ENCODE assay signal across 9 cellular contexts in the genomic region with DNA sequence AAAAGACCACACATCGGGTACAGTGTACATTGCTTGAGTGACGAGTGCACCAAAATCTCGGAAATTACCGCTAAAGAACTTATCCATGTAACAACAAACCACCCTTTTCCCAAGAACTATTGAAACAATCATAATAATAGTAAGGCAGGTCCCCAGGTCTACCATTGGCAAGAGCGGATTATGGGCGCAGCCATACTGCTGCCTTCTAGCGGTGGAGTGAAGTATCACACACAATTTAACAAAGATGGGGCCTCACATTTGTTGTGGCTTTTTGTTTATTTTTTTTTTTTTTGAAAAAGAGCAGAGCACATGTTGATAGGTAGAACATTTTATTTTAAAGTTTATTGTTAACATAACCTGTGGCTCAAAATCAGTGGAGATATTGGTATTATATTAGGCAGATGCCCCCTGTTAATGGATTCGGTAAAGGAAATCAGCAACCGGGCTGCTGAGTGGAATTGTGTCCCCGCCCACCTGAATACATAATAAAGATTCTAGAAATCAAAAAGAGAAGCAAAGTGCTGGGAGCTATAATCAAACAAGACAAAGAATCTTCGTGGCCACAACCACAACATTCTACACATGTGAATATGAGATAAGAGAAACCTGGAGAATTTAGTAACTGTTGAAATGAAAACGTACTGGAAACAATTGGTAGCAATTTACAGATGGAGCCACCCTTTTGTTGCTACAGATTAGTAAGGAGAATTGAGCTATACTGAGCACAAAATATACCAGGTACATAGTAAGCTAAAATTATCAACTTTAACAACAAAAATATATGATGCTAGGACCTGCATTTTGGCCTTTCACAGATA.
DNase-seq lines count a peak whose midpoint lies in the region; ATAC-seq and TF ChIP-seq lines count a peak whose summit lies in the region.
"Had no signal": no experiment of that assay in that cellular context is flagged by ENCODE, and none has a peak within 500 bp of the region (broad histone marks: within the 10 kb centered on the region; RNA-seq: fewer than 3 reads in every experiment).

No MANE protein-coding gene starts in this region.

- CTCF ChIA-PET in AG04449 (lab: Yijun Ruan, JAX), result interaction anchor here (0.7 to 2.4 kb wide), 6 partner anchors 11 to 610 kb away, joined by 3 to 23 read pairs (median 4); no protein-coding TSS in a partner anchor

- DNase-seq in AG04449 (ENCODE audit: low read depth, low spot score) (no peak), GM12864 (ENCODE audit: low read depth) (peak; percentile 12), RPMI8226 (peak; percentile 39), foreskin keratinocyte (no peak), middle frontal gyrus (ENCODE audit: extremely low spot score, low spot score) (no peak), epidermal melanocyte (ENCODE audit: insufficient read length, low spot score) (no peak)
- DNase-seq in activated effector memory CD4-positive, alpha-beta T cell treated with Interleukin-2 at 50 U/mL for 16 hours, result no peak

- H3K27ac ChIP-seq in foreskin keratinocyte, result no peak overlapping the region
- H3K27ac ChIP-seq: tibial nerve had no signal

- peak; percentile 42 for TF ChIP-seq CTCF in AG04449 (IDR thresholded peaks at IDR 0.05; ENCODE audit: insufficient read depth, low read length, missing control alignments)
- TF ChIP-seq CTCF in GM12864 (IDR thresholded peaks at IDR 0.05; ENCODE audit: low read depth, low read length, missing control alignments), result peak; percentile 81
- TF ChIP-seq CTCF in foreskin keratinocyte (conservative IDR thresholded peaks at IDR 0.05), result peak; percentile 52

- ATAC-seq in foreskin keratinocyte, result no peak
- ATAC-seq in GM18511 (IDR thresholded peaks at IDR 0.05; ENCODE audit: unreplicated experiment), result no peak

- H3K4me3 ChIP-seq in AG04449 (ENCODE audit: low read depth, low read length) (no peak overlapping the region), GM12864 (ENCODE audit: low read depth, low read length) (no peak overlapping the region)
- H3K4me3 ChIP-seq: tibial nerve had no signal

- no peaks in the 10 kb centered on the region for H3K27me3 ChIP-seq in foreskin keratinocyte

- POLR2A ChIA-PET in AG04449 (lab: Yijun Ruan, JAX), result no interaction called here

- no peaks in the 10 kb centered on the region for H3K4me1 ChIP-seq in foreskin keratinocyte
- H3K4me1 ChIP-seq: tibial nerve had no signal

Comparison
In these comparisons a context has a peak if more than half of its experiments do, and no peak if none do; other contexts are left out.
1. DNase-seq: peak in GM12864 (single experiment) and RPMI8226 (single experiment); none in AG04449 (single experiment), foreskin keratinocyte (0 of 2), activated effector memory CD4-positive, alpha-beta T cell treated with Interleukin-2 at 50 U/mL for 16 hours (single experiment), middle frontal gyrus (single experiment) and epidermal melanocyte (single experiment).
2. Peak in every context shown above with its lines, with median percentiles within 50 percentile points of each other: CTCF ChIP-seq.